8 cellular contexts compared by ENCODE assay signal in the genomic region with DNA sequence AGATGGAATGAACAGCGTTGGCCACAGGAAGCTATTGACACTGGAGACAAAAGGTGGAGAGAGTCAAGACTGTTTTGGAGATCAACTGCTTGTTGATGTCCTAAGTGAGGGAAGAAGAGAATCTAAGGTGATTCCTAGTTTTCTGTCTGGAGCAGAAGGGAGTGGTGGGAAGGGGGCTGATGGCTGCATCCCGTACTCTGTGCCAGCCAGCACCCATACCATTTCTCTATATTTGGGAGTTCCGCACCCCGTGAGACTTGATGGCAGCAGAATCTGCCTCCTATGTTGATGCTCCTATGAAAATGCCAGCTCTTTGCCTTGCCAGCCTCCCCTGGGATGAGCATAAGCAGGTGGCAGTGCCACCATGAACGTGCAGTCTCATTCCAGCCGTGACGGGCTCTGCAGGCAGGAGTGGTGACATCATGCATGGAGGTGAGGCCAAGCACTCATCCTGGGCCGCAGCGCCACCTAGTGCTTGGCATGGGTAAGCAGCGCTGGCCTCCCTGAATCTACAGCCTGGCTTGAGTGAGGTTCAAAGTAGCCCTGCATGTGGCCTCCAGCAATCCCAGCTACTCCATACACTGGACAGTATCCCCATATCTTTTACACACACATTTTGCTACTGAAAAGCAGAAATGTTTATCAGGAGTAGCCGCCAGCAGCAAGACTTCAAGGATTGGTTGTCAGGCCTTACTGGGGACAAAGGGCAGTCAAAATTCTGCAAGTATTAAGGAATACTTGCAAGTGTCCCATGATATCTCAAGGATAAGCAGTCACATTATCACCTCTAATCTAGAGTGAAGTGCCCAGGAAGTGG. TPM values are rescaled to one million over a fixed set of nuclear protein-coding genes. Genes with fewer than 3 reads are reported as not detected.
DNase-seq lines count a peak whose midpoint lies in the region; ATAC-seq and TF ChIP-seq lines count a peak whose summit lies in the region.

No MANE protein-coding gene starts in this region.

- no peaks in the 10 kb centered on the region for H3K27me3 ChIP-seq in dorsolateral prefrontal cortex

- H3K36me3 Mint-ChIP-seq in CD14-positive monocyte = no peaks in the 10 kb centered on the region

- H3K27ac Mint-ChIP-seq in CD14-positive monocyte = peak overlapping the region in 2 of 7 donors; percentile 20 to 27

- peak; percentile 98 for TF ChIP-seq CTCF in CD14-positive monocyte (IDR thresholded peaks at IDR 0.05)
- peak; percentile 63 to 98 (median 94) for TF ChIP-seq CTCF in dorsolateral prefrontal cortex (IDR thresholded peaks at IDR 0.05 in 54 of 56, conservative IDR thresholded peaks at IDR 0.05 in 2 of 56; ENCODE audit: low read depth in 1 of 56, partially characterized antibody in 56 of 56)

- peaks cover 14% of the 10 kb centered on the region for H3K4me1 Mint-ChIP-seq in CD14-positive monocyte

- DNase-seq in CD14-positive monocyte (ENCODE audit: low spot score) = peak; percentile 77
- DNase-seq in NCI-H748 treated with DMSO at 0.1 percent for 48 hours (lab: John Stamatoyannopoulos, UW) = peak; percentile 74
- peak; percentile 84 to 88 for DNase-seq in activated CD4-positive, alpha-beta T cell treated with anti-CD3 and anti-CD28 coated beads, Interleukin-2, amount 50 U/mL, for 48 hours
- peak; percentile 74 to 88 (median 84) for DNase-seq in dorsolateral prefrontal cortex
- DNase-seq in lung microvascular endothelial cell (ENCODE audit: low read depth in 2 of 2) = peak; percentile 90 to 94
- peak; percentile 55 for DNase-seq in stimulated activated CD8-positive, alpha-beta memory T cell treated with anti-CD3 and anti-CD28 coated beads, Interleukin-12 subunit alpha, Interleukin-12 subunit beta, amount 100 ng/mL, for 1 hour (ENCODE audit: low read depth)

- peak overlapping the region in 43 of 59 donors; percentile 3 to 81 (median 48) for H3K27ac ChIP-seq in dorsolateral prefrontal cortex

- peak overlapping the region in 15 of 59 donors; percentile 4 to 47 (median 25) for H3K4me3 ChIP-seq in dorsolateral prefrontal cortex

- no peak overlapping the region for H3K4me3 Mint-ChIP-seq in CD14-positive monocyte

- peaks cover 8 to 12% (median 8%) of the 10 kb centered on the region in 3 donors for H3K27me3 Mint-ChIP-seq in CD14-positive monocyte (ENCODE audit: low read depth in 3 of 3)

- ATAC-seq in GM19397 (IDR thresholded peaks at IDR 0.05; ENCODE audit: unreplicated experiment) (peak; percentile 92), HG03565 (IDR thresholded peaks at IDR 0.05; ENCODE audit: unreplicated experiment) (peak; percentile 78)

- intact Hi-C loops in CD14-positive monocyte (cut with micrococcal nuclease) = no loop called here
- intact Hi-C loops in dorsolateral prefrontal cortex (cut with DNase I) = loop anchor here (5.0 to 10.0 kb wide), 3 partner anchors 406 to 619 kb away; no protein-coding TSS in a partner anchor

- H3K9me3 Mint-ChIP-seq in CD14-positive monocyte = peaks cover 0 to 1% (median 0%) of the 10 kb centered on the region in 7 donors

RNA-seq across cellular contexts. Expression of a gene that starts 43.0 kb away (rescaled TPM):
- under 1 TPM in 1 of 2 donors, not detected in 1; 0.20 TPM for polyA plus RNA-seq in CD14-positive monocyte
- total RNA-seq in dorsolateral prefrontal cortex (100 to 1,000 TPM in 1 of 120 experiments, 10 to 100 TPM in 119; 28.4 to 104 (median 51.6) TPM), lung microvascular endothelial cell (75.0 and 152 TPM in 2 replicates)

Comparison
In these comparisons a context has a peak if more than half of its experiments do, and no peak if none do; other contexts are left out.
1. intact Hi-C loops: an anchor here in dorsolateral prefrontal cortex (5.0 to 10.0 kb wide); none called in CD14-positive monocyte.